Comparison of ENCODE assay signal across 16 cellular contexts in genomic region chr17:28707339-28707720, GRCh38. TPM values are rescaled to one million over a fixed set of nuclear protein-coding genes. Genes with fewer than 3 reads are reported as not detected.
DNase-seq lines count a peak whose midpoint lies in the region; ATAC-seq, FAIRE-seq and TF ChIP-seq lines count a peak whose summit lies in the region.
"Had no signal": no experiment of that assay in that cellular context is flagged by ENCODE, and none has a peak within 500 bp of the region (broad histone marks: within the 10 kb centered on the region; RNA-seq: fewer than 3 reads in every experiment).

No MANE protein-coding gene starts in this region.

- no peak overlapping the region for H3K4me3 ChIP-seq in CD8-positive, alpha-beta memory T cell (ENCODE audit: low read length)
- H3K4me3 ChIP-seq: HAP-1 had no signal

- no peaks in the 10 kb centered on the region for H3K9me3 ChIP-seq in CD8-positive, alpha-beta memory T cell (ENCODE audit: low read length)
- H3K9me3 ChIP-seq: BE2C, HAP-1 had no signal

- DNase-seq in 8988T, result peak; percentile 11
- no peak for DNase-seq in CD8-positive, alpha-beta memory T cell
- no peak for DNase-seq in activated naive CD8-positive, alpha-beta T cell treated with anti-CD3 and anti-CD28 coated beads, Interleukin-2, amount 50 U/mL, for 24 hours
- no peak for DNase-seq in nephron progenitor cell
- DNase-seq in cortex of kidney (lab: John Stamatoyannopoulos, UW), result no peak
- no peak for DNase-seq in GM19239 (ENCODE audit: insufficient read length, low spot score)
- DNase-seq in NCI-H526 treated with DMSO at 0.1 percent for 48 hours (lab: John Stamatoyannopoulos, UW), result no peak
- DNase-seq: BE2C, DMS153, EL, NCI-H187 treated with DMSO at 0.1 percent for 48 hours, NCI-H446 treated with DMSO at 0.1 percent for 48 hours, NCI-H82 had no signal

- H3K36me3 Mint-ChIP-seq in CD8-positive, alpha-beta memory T cell, result peaks cover 0 to 33% (median 4%) of the 10 kb centered on the region in 3 donors
- peaks cover 12% of the 10 kb centered on the region for H3K36me3 Mint-ChIP-seq in activated naive CD8-positive, alpha-beta T cell treated with anti-CD3 and anti-CD28 coated beads, Interleukin-2, amount 50 U/mL, for 24 hours (ENCODE audit: low read depth)
- H3K36me3 Mint-ChIP-seq in nephron progenitor cell (ENCODE audit: low read depth), result peaks cover 11% of the 10 kb centered on the region

- no peak for TF ChIP-seq CTCF in nephron progenitor cell (IDR thresholded peaks at IDR 0.05)

- peaks cover 10 to 18% (median 17%) of the 10 kb centered on the region in 3 donors for H3K4me1 Mint-ChIP-seq in CD8-positive, alpha-beta memory T cell
- peaks cover 14% of the 10 kb centered on the region for H3K4me1 Mint-ChIP-seq in activated naive CD8-positive, alpha-beta T cell treated with anti-CD3 and anti-CD28 coated beads, Interleukin-2, amount 50 U/mL, for 24 hours
- peaks cover 39% of the 10 kb centered on the region for H3K4me1 Mint-ChIP-seq in nephron progenitor cell

- CTCF ChIA-PET in CD8-positive, alpha-beta memory T cell (lab: Charles Lee), result no interaction called here

- peaks cover 10% of the 10 kb centered on the region for H3K36me3 ChIP-seq in CD8-positive, alpha-beta memory T cell (ENCODE audit: insufficient read depth, low read length)
- H3K36me3 ChIP-seq: BE2C had no signal

- no peak overlapping the region for H3K27ac ChIP-seq in CD8-positive, alpha-beta memory T cell (ENCODE audit: low read depth, low read length)

- H3K4me1 ChIP-seq in CD8-positive, alpha-beta memory T cell (ENCODE audit: insufficient read depth, low read length), result peaks cover 10% of the 10 kb centered on the region
- H3K4me1 ChIP-seq: BE2C had no signal

- no peak for ATAC-seq in activated naive CD8-positive, alpha-beta T cell treated with anti-CD3 and anti-CD28 coated beads, Interleukin-2, amount 50 U/mL, for 24 hours
- no peak for ATAC-seq in GM21381 (IDR thresholded peaks at IDR 0.05; ENCODE audit: unreplicated experiment)
- ATAC-seq: Right ventricle myocardium inferior had no signal

- peak overlapping the region in 5 of 8 donors; percentile 6 to 75 (median 24) for H3K27ac Mint-ChIP-seq in CD8-positive, alpha-beta memory T cell
- H3K27ac Mint-ChIP-seq in activated naive CD8-positive, alpha-beta T cell treated with anti-CD3 and anti-CD28 coated beads, Interleukin-2, amount 50 U/mL, for 24 hours, result peak overlapping the region; percentile 7
- H3K27ac Mint-ChIP-seq in nephron progenitor cell, result peak overlapping the region; percentile 7

- H3K4me3 Mint-ChIP-seq in CD8-positive, alpha-beta memory T cell, result peak overlapping the region in 1 of 7 donors; percentile 50
- H3K4me3 Mint-ChIP-seq in activated naive CD8-positive, alpha-beta T cell treated with anti-CD3 and anti-CD28 coated beads, Interleukin-2, amount 50 U/mL, for 24 hours, result no peak overlapping the region
- H3K4me3 Mint-ChIP-seq in nephron progenitor cell, result no peak overlapping the region

- no peaks in the 10 kb centered on the region for H3K27me3 ChIP-seq in CD8-positive, alpha-beta memory T cell (ENCODE audit: insufficient read depth, low read length, poor library complexity, severe bottlenecking)
- H3K27me3 ChIP-seq: BE2C had no signal

- H3K9me3 Mint-ChIP-seq in CD8-positive, alpha-beta memory T cell, result no peaks in the 10 kb centered on the region
- H3K9me3 Mint-ChIP-seq in activated naive CD8-positive, alpha-beta T cell treated with anti-CD3 and anti-CD28 coated beads, Interleukin-2, amount 50 U/mL, for 24 hours, result no peaks in the 10 kb centered on the region
- no peaks in the 10 kb centered on the region for H3K9me3 Mint-ChIP-seq in nephron progenitor cell

- peaks cover 0 to under 1% of the 10 kb centered on the region in 2 donors for H3K27me3 Mint-ChIP-seq in CD8-positive, alpha-beta memory T cell
- no peaks in the 10 kb centered on the region for H3K27me3 Mint-ChIP-seq in activated naive CD8-positive, alpha-beta T cell treated with anti-CD3 and anti-CD28 coated beads, Interleukin-2, amount 50 U/mL, for 24 hours
- H3K27me3 Mint-ChIP-seq in nephron progenitor cell (ENCODE audit: low read depth, poor library complexity), result peaks cover 3% of the 10 kb centered on the region

- POLR2A ChIA-PET in CD8-positive, alpha-beta memory T cell (lab: Charles Lee), result interaction anchor here (1.1 kb wide), 1 partner anchor 12 kb away, joined by 4 read pairs; the partner anchor contains the start of gene RPL23A

- FAIRE-seq in GM19239 (lab: Jason Lieb, UNC), result no peak

RNA-seq across cellular contexts. Expression of gene PROCA1, which starts 4.4 kb away (rescaled TPM):
- 1 to 10 TPM; 4.7 to 4.9 TPM for total RNA-seq in CD8-positive, alpha-beta memory T cell
- polyA plus RNA-seq in CD8-positive, alpha-beta memory T cell, result 1.2 TPM

RNA-seq across cellular contexts. Expression of gene RAB34, which starts 10.3 kb away (rescaled TPM):
- 1 to 10 TPM; 7.9 to 8.3 TPM for total RNA-seq in CD8-positive, alpha-beta memory T cell
- polyA plus RNA-seq in CD8-positive, alpha-beta memory T cell, result 2.6 TPM

RNA-seq across cellular contexts. Expression of gene RPL23A, which starts 12.5 kb away (rescaled TPM):
- total RNA-seq in CD8-positive, alpha-beta memory T cell, result 1,000 to 10,000 TPM; 2,670 to 2,692 TPM
- 5,358 TPM for polyA plus RNA-seq in CD8-positive, alpha-beta memory T cell

RNA-seq across cellular contexts. Expression of gene TLCD1, which starts 18.7 kb away (rescaled TPM):
- 10 to 100 TPM; 36.5 to 38.9 TPM for total RNA-seq in CD8-positive, alpha-beta memory T cell
- not detected for polyA plus RNA-seq in CD8-positive, alpha-beta memory T cell

RNA-seq across cellular contexts. Expression of gene NEK8, which starts 21.3 kb away (rescaled TPM):
- total RNA-seq in CD8-positive, alpha-beta memory T cell, result 1 to 10 TPM; 8.0 to 8.8 TPM
- 2.5 TPM for polyA plus RNA-seq in CD8-positive, alpha-beta memory T cell
